8 cellular contexts compared by ENCODE assay signal in genomic region chr1:154608522-154609294, GRCh38. TPM values are rescaled to one million over a fixed set of nuclear protein-coding genes. Genes with fewer than 3 reads are reported as not detected.
DNase-seq lines count a peak whose midpoint lies in the region; TF ChIP-seq lines count a peak whose summit lies in the region.

No MANE protein-coding gene starts in this region.

- DNase-seq in AG09309 (ENCODE audit: low read depth) (no peak), H4 (ENCODE audit: low spot score) (peak; percentile 55), NCI-H526 (lab: John Stamatoyannopoulos, UW) (peak; percentile 54 to 82), activated T-cell treated with anti-CD3 and anti-CD28 coated beads for 1 hour (ENCODE audit: low read depth) (peak; percentile 25), epithelial cell of esophagus (ENCODE audit: low read depth) (peak; percentile 45), midbrain (lab: John Stamatoyannopoulos, UW) (peak; percentile 19), T1000 (lab: John Stamatoyannopoulos, UW) (no peak)

- peak overlapping the region; percentile 85 to 97 for H3K9ac ChIP-seq in stomach smooth muscle (ENCODE audit: low read length in 2 of 2)

- H3K9me3 ChIP-seq in stomach smooth muscle (ENCODE audit: control insufficient read depth in 2 of 2, low read length in 2 of 2): no peaks in the 10 kb centered on the region

- peak overlapping the region; percentile 94 for H3K27ac ChIP-seq in stomach smooth muscle (ENCODE audit: low read length)

- no peaks in the 10 kb centered on the region for H3K36me3 ChIP-seq in stomach smooth muscle (ENCODE audit: control insufficient read depth in 2 of 2, insufficient read depth in 2 of 2, low read length in 2 of 2)

- TF ChIP-seq CTCF in AG09309 (IDR thresholded peaks at IDR 0.05; ENCODE audit: control insufficient read depth, insufficient read depth, low read depth, low read length, missing control alignments): no peak
- TF ChIP-seq CTCF in epithelial cell of esophagus (IDR thresholded peaks at IDR 0.05; ENCODE audit: insufficient read depth, low read depth, low read length, missing control alignments): no peak

- peaks cover 22% of the 10 kb centered on the region for H3K4me1 ChIP-seq in stomach smooth muscle (ENCODE audit: control insufficient read depth, insufficient read depth, low read length)

- H3K4me3 ChIP-seq in AG09309 (ENCODE audit: control insufficient read depth, low read depth, low read length) (peak overlapping the region; percentile 52), epithelial cell of esophagus (ENCODE audit: low read length) (peak overlapping the region; percentile 76), stomach smooth muscle (ENCODE audit: low read length in 2 of 2) (peak overlapping the region; percentile 97 to 98)

- no peaks in the 10 kb centered on the region for H3K27me3 ChIP-seq in stomach smooth muscle (ENCODE audit: control insufficient read depth in 1 of 2, insufficient read depth in 2 of 2, low read length in 2 of 2)

RNA-seq across cellular contexts. Expression of gene ADAR, which starts 0.7 kb away (rescaled TPM):
- total RNA-seq in H4 (2014; rRNA removed; shearing (Covaris generic)): 110 and 120 TPM in 2 replicates

RNA-seq across cellular contexts. Expression of gene CHRNB2, which starts 41.1 kb away (rescaled TPM):
- total RNA-seq in H4 (2014; rRNA removed; shearing (Covaris generic)): not detected in 2 replicates

RNA-seq across cellular contexts. Expression of gene UBE2Q1, which starts 50.2 kb away (rescaled TPM):
- 34.9 and 35.7 TPM in 2 replicates for total RNA-seq in H4 (2014; rRNA removed; shearing (Covaris generic))

Comparison
In these comparisons a context has a peak if more than half of its experiments do, and no peak if none do; other contexts are left out.
1. DNase-seq: peak in H4 (single experiment), NCI-H526 (2 of 2), activated T-cell treated with anti-CD3 and anti-CD28 coated beads for 1 hour (single experiment), epithelial cell of esophagus (single experiment) and midbrain (single experiment); none in AG09309 (single experiment) and T1000 (single experiment).
2. Peak in every context shown above with its lines, with median percentiles within 50 percentile points of each other: H3K4me3 ChIP-seq.